In the genomic region with DNA sequence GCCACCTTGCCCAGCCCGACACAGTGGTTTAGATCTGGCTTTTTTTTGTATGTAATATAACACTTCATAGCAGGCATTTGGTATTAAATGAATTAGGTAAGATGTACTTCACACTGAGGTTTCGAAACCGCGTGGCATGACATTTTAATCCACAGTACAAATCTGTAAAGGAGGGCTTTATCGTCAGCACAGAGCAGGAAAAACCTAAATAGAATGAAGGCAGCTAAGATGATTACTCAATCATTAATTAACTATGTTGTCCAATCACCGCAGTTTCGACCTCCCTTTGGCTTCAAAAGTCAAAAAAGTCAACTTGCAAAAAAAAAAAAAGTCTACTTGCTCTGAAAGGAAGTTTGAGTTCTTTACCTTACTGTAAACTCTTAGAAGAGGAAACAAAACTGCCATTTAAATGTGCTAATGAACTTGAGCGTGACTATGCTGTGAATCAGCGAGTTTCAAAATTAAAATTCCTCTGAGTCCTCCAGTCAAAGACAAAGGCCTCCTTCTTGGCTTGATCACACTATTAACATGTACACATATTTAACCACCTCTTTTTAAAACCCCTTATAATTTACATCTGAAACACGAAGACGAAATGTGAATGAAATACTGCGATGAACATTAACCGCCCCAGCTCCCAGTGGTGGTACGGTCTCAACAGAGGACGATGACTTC, we compare ENCODE assay signal across 8 cellular contexts. TPM values are rescaled to one million over a fixed set of nuclear protein-coding genes. Genes with fewer than 3 reads are reported as not detected.
A peak's percentile ranks its signal among the peaks of the same experiment; 100 is the strongest.
DNase-seq lines count a peak whose midpoint lies in the region; ATAC-seq and TF ChIP-seq lines count a peak whose summit lies in the region.

No MANE protein-coding gene starts in this region.

- DNase-seq in activated T-cell treated with anti-CD3 and anti-CD28 coated beads for 24 hours (ENCODE audit: low read depth) (peak; percentile 35), OCI-LY7 (ENCODE audit: low spot score) (peak; percentile 70), astrocyte of the hippocampus (ENCODE audit: low read depth, low spot score) (peak; percentile 62), iPS-NIHi7 (ENCODE audit: extremely low spot score) (peak; percentile 22), spleen (no peak), NCI-H1105 treated with DMSO at 0.1 percent for 48 hours (lab: John Stamatoyannopoulos, UW) (no peak)
- no peak for DNase-seq in activated T-cell treated with anti-CD3 and anti-CD28 coated beads, Interleukin-2, amount 50 U/mL, for 1 hour

- peak overlapping the region; percentile 95 for H3K4me2 ChIP-seq in OCI-LY7 (ENCODE audit: low read length)

- H3K79me2 ChIP-seq in OCI-LY7 (ENCODE audit: insufficient read depth, low read depth, low read length), result peaks cover 34% of the 10 kb centered on the region

- H3K9me3 ChIP-seq in OCI-LY7 (ENCODE audit: low read length), result no peaks in the 10 kb centered on the region
- no peaks in the 10 kb centered on the region for H3K9me3 ChIP-seq in spleen

- intact Hi-C loops in OCI-LY7 (cut with micrococcal nuclease; ENCODE audit: unreplicated experiment), result loop anchor here (1.0 to 5.0 kb wide), 2 partner anchors 16 to 259 kb away; a partner anchor contains a TSS
- intact Hi-C loops in spleen (cut with DNase I; ENCODE audit: low total_unique reads), result no loop called here

- H3K4me3 ChIP-seq in OCI-LY7 (ENCODE audit: low read depth, low read length, poor library complexity, severe bottlenecking) (peak overlapping the region; percentile 83), spleen (peak overlapping the region; percentile 57 to 94 (median 82))

- no peak for TF ChIP-seq CTCF in OCI-LY7 (conservative IDR thresholded peaks at IDR 0.05; ENCODE audit: low read length)
- TF ChIP-seq CTCF in spleen (IDR thresholded peaks at IDR 0.05 in 8 of 11, conservative IDR thresholded peaks at IDR 0.05 in 3 of 11), result no peak

- H3K27ac ChIP-seq in OCI-LY7 (ENCODE audit: low read depth, low read length, poor library complexity, severe bottlenecking), result peak overlapping the region; percentile 95
- H3K27ac ChIP-seq in spleen, result peak overlapping the region; percentile 92 to 97 (median 94)

- H3K36me3 ChIP-seq in OCI-LY7 (ENCODE audit: insufficient read depth, low read length) (peaks cover 8% of the 10 kb centered on the region; the same call in 1 of the 2 replicates), spleen (peaks cover 0 to 11% (median 0%) of the 10 kb centered on the region in 6 donors)

- CTCF ChIA-PET in OCI-LY7 (lab: Charles Lee; ENCODE audit: unreplicated experiment), result no interaction called here

- H3K9me2 ChIP-seq in OCI-LY7 (ENCODE audit: insufficient read depth, low read length), result no peaks in the 10 kb centered on the region

- H3K27me3 ChIP-seq in spleen (replicated peaks in 1 of 7), result no peaks in the 10 kb centered on the region

- H3K4me1 ChIP-seq in OCI-LY7 (ENCODE audit: insufficient read depth, low read length, poor library complexity, severe bottlenecking) (peaks cover 38% of the 10 kb centered on the region), spleen (peaks cover 28 to 59% (median 50%) of the 10 kb centered on the region in 6 donors)

- peaks cover 7% of the 10 kb centered on the region; the same call in 1 of the 2 replicates for H4K20me1 ChIP-seq in OCI-LY7 (ENCODE audit: insufficient read depth, low read length)

- H2AFZ ChIP-seq in OCI-LY7 (ENCODE audit: low read length), result peak overlapping the region; percentile 80

- peak; percentile 34 for ATAC-seq in HG02938 (IDR thresholded peaks at IDR 0.05; ENCODE audit: unreplicated experiment)

- POLR2A ChIA-PET in OCI-LY7 (lab: Charles Lee), result interaction anchor here (0.7 to 5.8 kb wide), 3 partner anchors 9 to 18 kb away, joined by 3 to 47 read pairs (median 12); a partner anchor contains a TSS

- 5 to 7% (median 5%) methylated on average over 15 of the region's 15 CpGs for WGBS in spleen, 5 donors

- peak in 1 of 3 donors; percentile 10 for TF ChIP-seq POLR2A in spleen (IDR thresholded peaks at IDR 0.05)

- TSS peak; percentile 97 for BruUV-seq in OCI-LY7 (replicated peaks; lab: Mats Ljungman, UMichigan)

RNA-seq across cellular contexts. Expression of a gene that starts 0.7 kb away (rescaled TPM):
- total RNA-seq in OCI-LY7 (2014; rRNA removed; shearing (Covaris generic)), result 5.5 and 5.6 TPM in 2 replicates
- 20.4 and 20.5 TPM in 2 replicates for total RNA-seq in OCI-LY7 (2022)
- total RNA-seq in spleen, result 10 to 100 TPM; 20.7 to 36.3 (median 26.2) TPM
- 1 to 10 TPM; 2.3 to 4.3 (median 2.9) TPM for polyA plus RNA-seq in spleen

RNA-seq across cellular contexts. Expression of a gene that starts 15.3 kb away (rescaled TPM):
- 24.0 and 28.6 TPM in 2 replicates for total RNA-seq in OCI-LY7 (2014; rRNA removed; shearing (Covaris generic))
- 39.7 and 42.9 TPM in 2 replicates for total RNA-seq in OCI-LY7 (2022)
- total RNA-seq in spleen, result 10 to 100 TPM; 40.2 to 68.6 (median 52.0) TPM
- 10 to 100 TPM in 2 of 3 donors, 1 to 10 TPM in 1; 7.8 to 14.5 (median 11.5) TPM for polyA plus RNA-seq in spleen

Comparison
In these comparisons a context has a peak if more than half of its experiments do, and no peak if none do; other contexts are left out.
1. DNase-seq: peak in activated T-cell treated with anti-CD3 and anti-CD28 coated beads for 24 hours (single experiment), OCI-LY7 (single experiment), astrocyte of the hippocampus (single experiment) and iPS-NIHi7 (single experiment); none in activated T-cell treated with anti-CD3 and anti-CD28 coated beads, Interleukin-2, amount 50 U/mL, for 1 hour (single experiment), spleen (single experiment) and NCI-H1105 treated with DMSO at 0.1 percent for 48 hours (single experiment).